1 cellular context compared by ENCODE assay signal in genomic region chr16:57801856-57802634, GRCh38.
TF ChIP-seq lines count a peak whose summit lies in the region.

Gene KIFC3, minus strand, starts transcription at chr16:57802491. Its CDS starts 4,248 bp downstream, at chr16:57798243.

TF ChIP-seq in GM23338, 12 proteins besides CTCF, POLR2A, EP300 and RAD21 (continued from another document):
- TF ChIP-seq REST (IDR thresholded peaks at IDR 0.05; ENCODE audit: unreplicated experiment) (no peak), JUNB (IDR thresholded peaks at IDR 0.05; ENCODE audit: unreplicated experiment) (no peak), NANOG (IDR thresholded peaks at IDR 0.05; ENCODE audit: borderline replicate concordance) (no peak)
